ENCODE assay signal across 8 cellular contexts in genomic region chr2:8685697-8686358, GRCh38. TPM values are rescaled to one million over a fixed set of nuclear protein-coding genes. Genes with fewer than 3 reads are reported as not detected.
A peak's percentile ranks its signal among the peaks of the same experiment; 100 is the strongest.
DNase-seq lines count a peak whose midpoint lies in the region; ATAC-seq and TF ChIP-seq lines count a peak whose summit lies in the region.

No MANE protein-coding gene starts in this region.

- H3K4me3 Mint-ChIP-seq in activated CD8-positive, alpha-beta T cell treated with anti-CD3 and anti-CD28 coated beads, Interleukin-2, amount 10 ng/mL, durations not matched to agents 7 days and 5 days, result peak overlapping the region; percentile 66
- H3K4me3 Mint-ChIP-seq in effector memory CD8-positive, alpha-beta T cell, result peak overlapping the region; percentile 53 to 66

- CTCF ChIA-PET in activated CD8-positive, alpha-beta T cell treated with anti-CD3 and anti-CD28 coated beads, Interleukin-2, amount 10 ng/mL, durations not matched to agents 7 days and 5 days (lab: Charles Lee), result interaction anchor here (1.7 to 1.8 kb wide), 2 partner anchors 141 to 1258 kb away, joined by 8 to 18 read pairs; no protein-coding TSS in a partner anchor

- H3K27ac Mint-ChIP-seq in activated CD8-positive, alpha-beta T cell treated with anti-CD3 and anti-CD28 coated beads, Interleukin-2, amount 10 ng/mL, durations not matched to agents 7 days and 5 days, result peak overlapping the region; percentile 52
- peak overlapping the region; percentile 38 to 77 for H3K27ac Mint-ChIP-seq in effector memory CD8-positive, alpha-beta T cell

- peaks cover 12% of the 10 kb centered on the region for H3K4me1 Mint-ChIP-seq in activated CD8-positive, alpha-beta T cell treated with anti-CD3 and anti-CD28 coated beads, Interleukin-2, amount 10 ng/mL, durations not matched to agents 7 days and 5 days (ENCODE audit: low read depth)
- peaks cover 10 to 15% of the 10 kb centered on the region in 2 donors for H3K4me1 Mint-ChIP-seq in effector memory CD8-positive, alpha-beta T cell (ENCODE audit: low read depth in 2 of 2)

- H3K27me3 Mint-ChIP-seq in activated CD8-positive, alpha-beta T cell treated with anti-CD3 and anti-CD28 coated beads, Interleukin-2, amount 10 ng/mL, durations not matched to agents 7 days and 5 days (ENCODE audit: low read depth), result peaks cover 6% of the 10 kb centered on the region
- H3K27me3 Mint-ChIP-seq in effector memory CD8-positive, alpha-beta T cell, result no peaks in the 10 kb centered on the region

- peaks cover 37% of the 10 kb centered on the region for H3K36me3 Mint-ChIP-seq in activated CD8-positive, alpha-beta T cell treated with anti-CD3 and anti-CD28 coated beads, Interleukin-2, amount 10 ng/mL, durations not matched to agents 7 days and 5 days (ENCODE audit: low read depth)
- H3K36me3 Mint-ChIP-seq in effector memory CD8-positive, alpha-beta T cell (ENCODE audit: insufficient read depth), result peaks cover 42% of the 10 kb centered on the region

- DNase-seq in NCI-H510A (lab: John Stamatoyannopoulos, UW) (peak; percentile 45), mesenteric fat pad (ENCODE audit: low spot score) (peak; percentile 96)
- DNase-seq in activated CD8-positive, alpha-beta T cell treated with anti-CD3 and anti-CD28 coated beads, Interleukin-2, amount 10 ng/mL, durations not matched to agents 7 days and 5 days, result peak; percentile 79
- DNase-seq in effector memory CD8-positive, alpha-beta T cell, result peak; percentile 78 to 88 (median 87)
- peak; percentile 70 for DNase-seq in stimulated activated CD8-positive, alpha-beta memory T cell treated with anti-CD3 and anti-CD28 coated beads, Interleukin-12 subunit alpha, Interleukin-12 subunit beta, amount 100 ng/mL, for 4 hours (ENCODE audit: low read depth)

- TF ChIP-seq CTCF in GM12873 (IDR thresholded peaks at IDR 0.05; ENCODE audit: insufficient read depth, low read depth, low read length, missing control alignments), result peak; percentile 90

- ATAC-seq in HG02852 (IDR thresholded peaks at IDR 0.05; ENCODE audit: unreplicated experiment) (peak; percentile 33), GM18873 (IDR thresholded peaks at IDR 0.05; ENCODE audit: low FRiP score, unreplicated experiment) (no peak)
- peak; percentile 21 for ATAC-seq in activated CD8-positive, alpha-beta T cell treated with anti-CD3 and anti-CD28 coated beads, Interleukin-2, amount 10 ng/mL, durations not matched to agents 7 days and 5 days
- ATAC-seq in effector memory CD8-positive, alpha-beta T cell (replicated peaks), result peak; percentile 23

- POLR2A ChIA-PET in activated CD8-positive, alpha-beta T cell treated with anti-CD3 and anti-CD28 coated beads, Interleukin-2, amount 10 ng/mL, durations not matched to agents 7 days and 5 days (lab: Charles Lee), result interaction anchor here (1.4 to 1.7 kb wide), 3 partner anchors 111 to 960 kb away, joined by 5 to 25 read pairs (median 5); no protein-coding TSS in a partner anchor

- H3K9me3 Mint-ChIP-seq in activated CD8-positive, alpha-beta T cell treated with anti-CD3 and anti-CD28 coated beads, Interleukin-2, amount 10 ng/mL, durations not matched to agents 7 days and 5 days (ENCODE audit: insufficient read depth), result no peaks in the 10 kb centered on the region
- H3K9me3 Mint-ChIP-seq in effector memory CD8-positive, alpha-beta T cell, result no peaks in the 10 kb centered on the region

RNA-seq across cellular contexts. Expression of gene ID2, which starts 4.0 kb away (rescaled TPM):
- 100 to 1,000 TPM; 257 to 263 TPM for total RNA-seq in activated CD8-positive, alpha-beta T cell treated with anti-CD3 and anti-CD28 coated beads, Interleukin-2, amount 10 ng/mL, durations not matched to agents 7 days and 5 days
- 169 TPM for total RNA-seq in mesenteric fat pad

Comparison
In these comparisons a context has a peak if more than half of its experiments do, and no peak if none do; other contexts are left out.
1. DNase-seq: peak in every context shown above with its lines; median percentile 96 in mesenteric fat pad; 87 in effector memory CD8-positive, alpha-beta T cell; 79 in activated CD8-positive, alpha-beta T cell treated with anti-CD3 and anti-CD28 coated beads, Interleukin-2, amount 10 ng/mL, durations not matched to agents 7 days and 5 days; 70 in stimulated activated CD8-positive, alpha-beta memory T cell treated with anti-CD3 and anti-CD28 coated beads, Interleukin-12 subunit alpha, Interleukin-12 subunit beta, amount 100 ng/mL, for 4 hours; 45 in NCI-H510A.